Comparison of ENCODE assay signal across 1 cellular context in genomic region chr10:132489053-132489703, GRCh38.
TF ChIP-seq lines count a peak whose summit lies in the region.

No MANE protein-coding gene starts in this region.

TF ChIP-seq in HepG2, 621 proteins besides CTCF, POLR2A, EP300 and RAD21 (continued from another document):
- TF ChIP-seq MATR3 (CRISPR knock-in tag; IDR thresholded peaks at IDR 0.05) (no peak), TGIF2 (CRISPR knock-in tag; IDR thresholded peaks at IDR 0.05) (no peak), DZIP1 (CRISPR knock-in tag; IDR thresholded peaks at IDR 0.05) (no peak), SRSF1 (optimal IDR thresholded peaks at IDR 0.05; ENCODE audit: low read depth, low read length) (no peak)
